ENCODE assay signal across 10 cellular contexts in genomic region chr11:706439-706956, GRCh38. TPM values are rescaled to one million over a fixed set of nuclear protein-coding genes. Genes with fewer than 3 reads are reported as not detected.
DNase-seq lines count a peak whose midpoint lies in the region; ATAC-seq and TF ChIP-seq lines count a peak whose summit lies in the region.
"Had no signal": no experiment of that assay in that cellular context is flagged by ENCODE, and none has a peak within 500 bp of the region (broad histone marks: within the 10 kb centered on the region; RNA-seq: fewer than 3 reads in every experiment).

No MANE protein-coding gene starts in this region.

- H3K27ac ChIP-seq in heart left ventricle (peak overlapping the region in 6 of 12 donors; percentile 23 to 78 (median 39)), mucosa of rectum (ENCODE audit: low read depth in 2 of 2, low read length in 2 of 2) (peak overlapping the region; percentile 95 to 99)

- ATAC-seq in heart left ventricle (peak in 3 of 4 donors; percentile 4 to 50 (median 23)), Right ventricle myocardium superior (ENCODE audit: poor library complexity) (no peak)

- H3K4me3 ChIP-seq in heart left ventricle (peak overlapping the region; percentile 7 to 61 (median 44)), endocrine pancreas (ENCODE audit: control insufficient read depth, insufficient read depth, low read length) (no peak overlapping the region), mucosa of rectum (ENCODE audit: low read length in 2 of 2) (peak overlapping the region; percentile 79 to 84)

- DNase-seq in heart left ventricle = peak in 2 of 5 donors; percentile 12 to 60
- DNase-seq in Right ventricle myocardium superior = no peak
- no peak for DNase-seq in stimulated activated CD8-positive, alpha-beta memory T cell treated with anti-CD3 and anti-CD28 coated beads, Interleukin-4, amount 100 ng/mL, for 48 hours
- no peak for DNase-seq in glutamatergic neuron
- DNase-seq in activated T-helper 1 cell treated with anti-CD3 and anti-CD28 coated beads, Interleukin-12 subunit alpha, Interleukin-12 subunit beta, Interleukin-2, Interleukin-4 antibody, amounts not matched to agents 30 ng/mL and 10 ng/mL and 1 ng/mL, durations not matched to agents 14 hours and 24 hours and 36 hours (ENCODE audit: low spot score) = no peak
- DNase-seq in SHP77 (lab: John Stamatoyannopoulos, UW) = no peak
- DNase-seq: erythroblast, T-helper 1 cell had no signal

- no peak for TF ChIP-seq POLR2A in heart left ventricle (IDR thresholded peaks at IDR 0.05)

- WGBS in heart left ventricle, 4 donors = 12 to 19% (median 16%) methylated on average over 11 to 22 of the region's 22 CpGs

- no peak for TF ChIP-seq CTCF in heart left ventricle (IDR thresholded peaks at IDR 0.05)
- TF ChIP-seq CTCF in glutamatergic neuron (IDR thresholded peaks at IDR 0.05; ENCODE audit: partially characterized antibody, unreplicated experiment) = no peak

- intact Hi-C loops in heart left ventricle (cut with DNase I) = no loop called here
- intact Hi-C loops in Right ventricle myocardium superior (cut with DNase I) = no loop called here
- intact Hi-C loops in activated T-helper 1 cell treated with anti-CD3 and anti-CD28 coated beads, Interleukin-12 subunit alpha, Interleukin-12 subunit beta, Interleukin-2, Interleukin-4 antibody, amounts not matched to agents 30 ng/mL and 10 ng/mL and 1 ng/mL, durations not matched to agents 14 hours and 24 hours and 36 hours (cut with micrococcal nuclease) = no loop called here

- H3K27ac Mint-ChIP-seq in glutamatergic neuron (ENCODE audit: unreplicated experiment) = no peak overlapping the region
- no peak overlapping the region for H3K27ac Mint-ChIP-seq in activated T-helper 1 cell treated with anti-CD3 and anti-CD28 coated beads, Interleukin-12 subunit alpha, Interleukin-12 subunit beta, Interleukin-2, Interleukin-4 antibody, amounts not matched to agents 30 ng/mL and 10 ng/mL and 1 ng/mL, durations not matched to agents 14 hours and 24 hours and 36 hours

- H3K4me1 Mint-ChIP-seq in glutamatergic neuron (ENCODE audit: low read depth, unreplicated experiment) = peaks cover 2% of the 10 kb centered on the region
- no peaks in the 10 kb centered on the region for H3K4me1 Mint-ChIP-seq in activated T-helper 1 cell treated with anti-CD3 and anti-CD28 coated beads, Interleukin-12 subunit alpha, Interleukin-12 subunit beta, Interleukin-2, Interleukin-4 antibody, amounts not matched to agents 30 ng/mL and 10 ng/mL and 1 ng/mL, durations not matched to agents 14 hours and 24 hours and 36 hours (ENCODE audit: low read depth)

- peaks cover 6% of the 10 kb centered on the region for H3K9me3 Mint-ChIP-seq in glutamatergic neuron (ENCODE audit: unreplicated experiment)
- no peaks in the 10 kb centered on the region for H3K9me3 Mint-ChIP-seq in activated T-helper 1 cell treated with anti-CD3 and anti-CD28 coated beads, Interleukin-12 subunit alpha, Interleukin-12 subunit beta, Interleukin-2, Interleukin-4 antibody, amounts not matched to agents 30 ng/mL and 10 ng/mL and 1 ng/mL, durations not matched to agents 14 hours and 24 hours and 36 hours

- H3K9me3 ChIP-seq in heart left ventricle (no peaks in the 10 kb centered on the region), endocrine pancreas (ENCODE audit: control insufficient read depth, low read length) (no peaks in the 10 kb centered on the region), mucosa of rectum (ENCODE audit: control insufficient read depth in 2 of 2, low read length in 2 of 2) (no peaks in the 10 kb centered on the region)

- H3K27me3 ChIP-seq in heart left ventricle (peaks cover 0 to 47% (median 14%) of the 10 kb centered on the region in 9 donors), endocrine pancreas (ENCODE audit: control insufficient read depth, insufficient read depth, low read length) (no peaks in the 10 kb centered on the region), mucosa of rectum (ENCODE audit: control insufficient read depth in 2 of 2, insufficient read depth in 2 of 2, low read length in 2 of 2) (peaks cover 0 to 5% of the 10 kb centered on the region in 2 donors)

- H3K9ac ChIP-seq in endocrine pancreas (ENCODE audit: control insufficient read depth, insufficient read depth, low read length) (peak overlapping the region; percentile 85), mucosa of rectum (ENCODE audit: low read depth in 1 of 2, low read length in 2 of 2) (peak overlapping the region; percentile 83 to 97)

- H3K36me3 Mint-ChIP-seq in glutamatergic neuron (ENCODE audit: unreplicated experiment) = no peaks in the 10 kb centered on the region
- no peaks in the 10 kb centered on the region for H3K36me3 Mint-ChIP-seq in activated T-helper 1 cell treated with anti-CD3 and anti-CD28 coated beads, Interleukin-12 subunit alpha, Interleukin-12 subunit beta, Interleukin-2, Interleukin-4 antibody, amounts not matched to agents 30 ng/mL and 10 ng/mL and 1 ng/mL, durations not matched to agents 14 hours and 24 hours and 36 hours (ENCODE audit: low read depth)

- H3K4me3 Mint-ChIP-seq in glutamatergic neuron (ENCODE audit: unreplicated experiment) = no peak overlapping the region
- no peak overlapping the region for H3K4me3 Mint-ChIP-seq in activated T-helper 1 cell treated with anti-CD3 and anti-CD28 coated beads, Interleukin-12 subunit alpha, Interleukin-12 subunit beta, Interleukin-2, Interleukin-4 antibody, amounts not matched to agents 30 ng/mL and 10 ng/mL and 1 ng/mL, durations not matched to agents 14 hours and 24 hours and 36 hours

- H3K36me3 ChIP-seq in heart left ventricle = peaks cover 0 to 20% (median 7%) of the 10 kb centered on the region in 9 donors
- no peaks in the 10 kb centered on the region for H3K36me3 ChIP-seq in endocrine pancreas (ENCODE audit: control insufficient read depth, insufficient read depth, low read length)
- H3K36me3 ChIP-seq in mucosa of rectum (ENCODE audit: control insufficient read depth in 2 of 2, insufficient read depth in 2 of 2, low read length in 2 of 2) = peaks cover 0 to 4% of the 10 kb centered on the region in 2 donors

- peaks cover 8% of the 10 kb centered on the region for H3K27me3 Mint-ChIP-seq in glutamatergic neuron (ENCODE audit: unreplicated experiment)
- peaks cover 12% of the 10 kb centered on the region for H3K27me3 Mint-ChIP-seq in activated T-helper 1 cell treated with anti-CD3 and anti-CD28 coated beads, Interleukin-12 subunit alpha, Interleukin-12 subunit beta, Interleukin-2, Interleukin-4 antibody, amounts not matched to agents 30 ng/mL and 10 ng/mL and 1 ng/mL, durations not matched to agents 14 hours and 24 hours and 36 hours (ENCODE audit: insufficient read depth)

- H3K4me1 ChIP-seq in heart left ventricle (peaks cover 0 to 38% (median 17%) of the 10 kb centered on the region in 12 donors), endocrine pancreas (ENCODE audit: control insufficient read depth, insufficient read depth, low read length) (no peaks in the 10 kb centered on the region), mucosa of rectum (ENCODE audit: control insufficient read depth in 2 of 2, insufficient read depth in 2 of 2, low read length in 2 of 2) (peaks cover 60 to 79% of the 10 kb centered on the region in 2 donors)

RNA-seq across cellular contexts. Expression of gene EPS8L2, which starts 0.5 kb away (rescaled TPM):
- 10 to 100 TPM in 1 of 9 donors, 1 to 10 TPM in 7, under 1 TPM in 1; 0.72 to 15.5 (median 1.5) TPM for total RNA-seq in heart left ventricle
- polyA plus RNA-seq in heart left ventricle = 1 to 10 TPM; 1.5 to 2.6 TPM
- total RNA-seq in Right ventricle myocardium superior = 3.2 TPM
- 12.7 TPM for total RNA-seq in glutamatergic neuron (ENCODE audit: unreplicated experiment)
- 16.8 and 20.2 TPM in 2 replicates for total RNA-seq in activated T-helper 1 cell treated with anti-CD3 and anti-CD28 coated beads, Interleukin-12 subunit alpha, Interleukin-12 subunit beta, Interleukin-2, Interleukin-4 antibody, amounts not matched to agents 30 ng/mL and 10 ng/mL and 1 ng/mL, durations not matched to agents 14 hours and 24 hours and 36 hours

RNA-seq across cellular contexts. Expression of gene TMEM80, which starts 10.9 kb away (rescaled TPM):
- total RNA-seq in heart left ventricle (10 to 100 TPM in 7 of 9 donors, 1 to 10 TPM in 2; 8.9 to 18.2 (median 15.0) TPM), Right ventricle myocardium superior (9.1 TPM), glutamatergic neuron (ENCODE audit: unreplicated experiment) (29.7 TPM)
- polyA plus RNA-seq in heart left ventricle = 10 to 100 TPM in 1 of 2 donors, 1 to 10 TPM in 1; 8.0 to 14.9 TPM
- total RNA-seq in activated T-helper 1 cell treated with anti-CD3 and anti-CD28 coated beads, Interleukin-12 subunit alpha, Interleukin-12 subunit beta, Interleukin-2, Interleukin-4 antibody, amounts not matched to agents 30 ng/mL and 10 ng/mL and 1 ng/mL, durations not matched to agents 14 hours and 24 hours and 36 hours = 14.2 and 14.7 TPM in 2 replicates

RNA-seq across cellular contexts. Expression of gene DEAF1, which starts 11.5 kb away (rescaled TPM):
- total RNA-seq in heart left ventricle (10 to 100 TPM; 11.8 to 25.6 (median 15.1) TPM), Right ventricle myocardium superior (22.1 TPM), glutamatergic neuron (ENCODE audit: unreplicated experiment) (51.5 TPM)
- polyA plus RNA-seq in heart left ventricle = 10 to 100 TPM; 14.3 to 17.8 TPM
- 72.2 and 72.7 TPM in 2 replicates for total RNA-seq in activated T-helper 1 cell treated with anti-CD3 and anti-CD28 coated beads, Interleukin-12 subunit alpha, Interleukin-12 subunit beta, Interleukin-2, Interleukin-4 antibody, amounts not matched to agents 30 ng/mL and 10 ng/mL and 1 ng/mL, durations not matched to agents 14 hours and 24 hours and 36 hours

RNA-seq across cellular contexts. Expression of gene TALDO1, which starts 40.8 kb away (rescaled TPM):
- total RNA-seq in heart left ventricle (100 to 1,000 TPM in 5 of 9 donors, 10 to 100 TPM in 4; 80.5 to 145 (median 105) TPM), Right ventricle myocardium superior (90.1 TPM), glutamatergic neuron (ENCODE audit: unreplicated experiment) (182 TPM)
- polyA plus RNA-seq in heart left ventricle = 100 to 1,000 TPM in 1 of 2 donors, 10 to 100 TPM in 1; 66.9 to 123 TPM
- 269 and 283 TPM in 2 replicates for total RNA-seq in activated T-helper 1 cell treated with anti-CD3 and anti-CD28 coated beads, Interleukin-12 subunit alpha, Interleukin-12 subunit beta, Interleukin-2, Interleukin-4 antibody, amounts not matched to agents 30 ng/mL and 10 ng/mL and 1 ng/mL, durations not matched to agents 14 hours and 24 hours and 36 hours
